16 cellular contexts compared by ENCODE assay signal in genomic region chr9:132236662-132237311, GRCh38.
DNase-seq lines count a peak whose midpoint lies in the region; ATAC-seq and TF ChIP-seq lines count a peak whose summit lies in the region.
"Had no signal": no experiment of that assay in that cellular context is flagged by ENCODE, and none has a peak within 500 bp of the region (broad histone marks: within the 10 kb centered on the region; RNA-seq: fewer than 3 reads in every experiment).

No MANE protein-coding gene starts in this region.

- WGBS in mammary epithelial cell (ENCODE audit: low coverage, missing lambda C conversion rate) = 58% methylated on average over 11 of the region's 18 CpGs

- peaks cover 4 to 6% of the 10 kb centered on the region in 2 donors for H3K4me1 Mint-ChIP-seq in natural killer cell
- peaks cover 3 to 4% of the 10 kb centered on the region in 2 donors for H3K4me1 Mint-ChIP-seq in natural killer cell treated with Interleukin-12 subunit alpha and Interleukin-12 subunit beta and Interleukin-15 and Interleukin-18, amount 100 ng/mL, for 72 hours (ENCODE audit: low read depth in 2 of 2)
- H3K4me1 Mint-ChIP-seq in nephron = peaks cover 14% of the 10 kb centered on the region

- no peaks in the 10 kb centered on the region for H3K4me1 ChIP-seq in Panc1 (ENCODE audit: control insufficient read depth, insufficient read depth, low read length)
- peaks cover 5% of the 10 kb centered on the region for H3K4me1 ChIP-seq in upper lobe of right lung
- H3K4me1 ChIP-seq in mammary epithelial cell (ENCODE audit: insufficient read depth, low read length) = peaks cover 9% of the 10 kb centered on the region
- no peaks in the 10 kb centered on the region; the same call in 1 of the 2 replicates for H3K4me1 ChIP-seq in SJCRH30

- BruUV-seq in Panc1 (replicated peaks; lab: Mats Ljungman, UMichigan) (no TSS peak), mammary epithelial cell (replicated peaks; lab: Mats Ljungman, UMichigan) (no TSS peak)

- H3K27ac Mint-ChIP-seq in natural killer cell (no peak overlapping the region), nephron (no peak overlapping the region)
- H3K27ac Mint-ChIP-seq in natural killer cell treated with Interleukin-12 subunit alpha and Interleukin-12 subunit beta and Interleukin-15 and Interleukin-18, amount 100 ng/mL, for 72 hours = no peak overlapping the region
- H3K27ac Mint-ChIP-seq: activated B cell treated with CpG ODN at 0.5 μM for 24 hours; activated T-cell treated with anti-CD3 and anti-CD28 coated beads, Interleukin-2, amount 50 U/mL, for 72 hours; memory B cell had no signal

- POLR2A ChIA-PET in Panc1 (lab: Charles Lee) = no interaction called here

- H3K27me3 ChIP-seq in Panc1 (ENCODE audit: control insufficient read depth, insufficient read depth, low read length) (no peaks in the 10 kb centered on the region), upper lobe of right lung (no peaks in the 10 kb centered on the region), mammary epithelial cell (ENCODE audit: insufficient read depth, low read length) (no peaks in the 10 kb centered on the region), SJCRH30 (peaks cover 39% of the 10 kb centered on the region)
- H3K27me3 ChIP-seq: body of pancreas had no signal

- H2AFZ ChIP-seq in mammary epithelial cell (ENCODE audit: low read depth, low read length) = no peak overlapping the region

- DNase-seq in natural killer cell (no peak), Panc1 (ENCODE audit: low read depth, low spot score) (no peak), upper lobe of right lung (no peak), OCI-M1 (lab: John Stamatoyannopoulos, UW) (no peak), mammary epithelial cell (no peak), SJCRH30 (no peak)
- DNase-seq in natural killer cell treated with Interleukin-12 subunit alpha and Interleukin-12 subunit beta and Interleukin-15 and Interleukin-18, amount 100 ng/mL, for 72 hours (ENCODE audit: low spot score) = no peak

- dilution Hi-C loops in mammary epithelial cell (cut with HindIII; ENCODE audit: low sequenced_read_pairs) = loop anchor here (5.0 kb wide), 1 partner anchor 39 kb away; no protein-coding TSS in a partner anchor

- H3K9me3 ChIP-seq in Panc1 (ENCODE audit: control insufficient read depth, insufficient read depth, low read depth, low read length) = no peaks in the 10 kb centered on the region
- H3K9me3 ChIP-seq in upper lobe of right lung = no peaks in the 10 kb centered on the region
- no peaks in the 10 kb centered on the region for H3K9me3 ChIP-seq in mammary epithelial cell (replicated peaks; ENCODE audit: insufficient read depth, low read length)
- H3K9me3 ChIP-seq in SJCRH30 (replicated peaks) = no peaks in the 10 kb centered on the region
- H3K9me3 ChIP-seq: body of pancreas, SJSA1 had no signal

- intact Hi-C loops in natural killer cell (cut with micrococcal nuclease) (loop anchor here (1.0 to 5.0 kb wide), 2 partner anchors 69 to 474 kb away; no protein-coding TSS in a partner anchor), Panc1 (cut with micrococcal nuclease; ENCODE audit: unreplicated experiment) (loop anchor here (5.0 kb wide), 1 partner anchor 69 kb away; no protein-coding TSS in a partner anchor), upper lobe of right lung (cut with DNase I) (loop anchor here (5.0 kb wide), 1 partner anchor 474 kb away; no protein-coding TSS in a partner anchor), mammary epithelial cell (cut with micrococcal nuclease) (loop anchor here (1.0 to 5.0 kb wide), 5 partner anchors 67 to 474 kb away; no protein-coding TSS in a partner anchor)

- CTCF ChIA-PET in Panc1 (lab: Charles Lee) = interaction anchor here (0.5 to 1.8 kb wide), 4 partner anchors 66 to 477 kb away, joined by 3 to 15 read pairs (median 4); no protein-coding TSS in a partner anchor
- CTCF ChIA-PET in mammary epithelial cell (lab: Charles Lee; ENCODE audit: low non-redundant PET) = interaction anchor here (0.7 to 1.1 kb wide), 6 partner anchors 67 to 609 kb away, joined by 3 to 14 read pairs (median 5); no protein-coding TSS in a partner anchor

- in situ Hi-C loops in Panc1 (cut with HindIII; ENCODE audit: low pct_unique_long_range_greater_than_20kb, low sequenced_read_pairs) = no loop called here
- in situ Hi-C loops in mammary epithelial cell (cut with MboI; ENCODE audit: low sequenced_read_pairs in 2 of 2) = no loop called here

- H3K36me3 ChIP-seq in Panc1 (ENCODE audit: control insufficient read depth, insufficient read depth, low read length) = no peaks in the 10 kb centered on the region
- H3K36me3 ChIP-seq in upper lobe of right lung = no peaks in the 10 kb centered on the region
- no peaks in the 10 kb centered on the region for H3K36me3 ChIP-seq in mammary epithelial cell (ENCODE audit: insufficient read depth, low read length)
- no peaks in the 10 kb centered on the region for H3K36me3 ChIP-seq in SJCRH30
- H3K36me3 ChIP-seq: SJSA1 had no signal

- no peak overlapping the region for H3K4me2 ChIP-seq in mammary epithelial cell (ENCODE audit: insufficient read depth, low read depth, low read length)

- H3K27ac ChIP-seq in Panc1 (ENCODE audit: low read length) (no peak overlapping the region), upper lobe of right lung (no peak overlapping the region), mammary epithelial cell (ENCODE audit: insufficient read depth, low read depth, low read length) (no peak overlapping the region), SJCRH30 (no peak overlapping the region)
- H3K27ac ChIP-seq: body of pancreas, SJSA1 had no signal

- no peaks in the 10 kb centered on the region for H3K27me3 Mint-ChIP-seq in natural killer cell (ENCODE audit: low read depth in 2 of 2)
- no peaks in the 10 kb centered on the region for H3K27me3 Mint-ChIP-seq in natural killer cell treated with Interleukin-12 subunit alpha and Interleukin-12 subunit beta and Interleukin-15 and Interleukin-18, amount 100 ng/mL, for 72 hours
- H3K27me3 Mint-ChIP-seq in nephron (ENCODE audit: low read depth) = peaks cover 57% of the 10 kb centered on the region
- H3K27me3 Mint-ChIP-seq: activated B cell treated with CpG ODN at 0.5 μM for 24 hours, IgD-negative memory B cell, memory B cell had no signal

- ATAC-seq in natural killer cell = no peak
- no peak for ATAC-seq in natural killer cell treated with Interleukin-12 subunit alpha and Interleukin-12 subunit beta and Interleukin-15 and Interleukin-18, amount 100 ng/mL, for 72 hours
- ATAC-seq in Panc1 = no peak
- no peak for ATAC-seq in upper lobe of right lung
- ATAC-seq: activated T-cell treated with anti-CD3 and anti-CD28 coated beads, Interleukin-2, amount 50 U/mL, for 72 hours had no signal

- peak overlapping the region; percentile 6 for H3K4me3 Mint-ChIP-seq in natural killer cell
- no peak overlapping the region for H3K4me3 Mint-ChIP-seq in natural killer cell treated with Interleukin-12 subunit alpha and Interleukin-12 subunit beta and Interleukin-15 and Interleukin-18, amount 100 ng/mL, for 72 hours
- no peak overlapping the region for H3K4me3 Mint-ChIP-seq in nephron
- H3K4me3 Mint-ChIP-seq: activated B cell treated with CpG ODN at 0.5 μM for 24 hours; activated T-cell treated with anti-CD3 and anti-CD28 coated beads, Interleukin-2, amount 50 U/mL, for 72 hours; CD8-positive, alpha-beta memory T cell; memory B cell had no signal

- no peaks in the 10 kb centered on the region for H3K9me3 Mint-ChIP-seq in natural killer cell
- no peaks in the 10 kb centered on the region for H3K9me3 Mint-ChIP-seq in natural killer cell treated with Interleukin-12 subunit alpha and Interleukin-12 subunit beta and Interleukin-15 and Interleukin-18, amount 100 ng/mL, for 72 hours
- H3K9me3 Mint-ChIP-seq in nephron = no peaks in the 10 kb centered on the region
- H3K9me3 Mint-ChIP-seq: activated B cell treated with CpG ODN at 0.5 μM for 24 hours; activated T-cell treated with anti-CD3 and anti-CD28 coated beads, Interleukin-2, amount 50 U/mL, for 72 hours; CD8-positive, alpha-beta memory T cell; IgD-negative memory B cell; memory B cell; naive B cell had no signal

- H3K4me3 ChIP-seq in Panc1 (ENCODE audit: low read depth in 2 of 2, low read length in 2 of 2) (no peak overlapping the region), upper lobe of right lung (no peak overlapping the region), mammary epithelial cell (replicated peaks in 1 of 3; ENCODE audit: insufficient read depth in 1 of 3, low read depth in 2 of 3, low read length in 3 of 3) (no peak overlapping the region), SJCRH30 (no peak overlapping the region)
- H3K4me3 ChIP-seq: body of pancreas, SJSA1 had no signal

- H4K20me1 ChIP-seq in mammary epithelial cell (ENCODE audit: insufficient read depth, low read length) = no peaks in the 10 kb centered on the region

- no peak overlapping the region for H3K9ac ChIP-seq in mammary epithelial cell (ENCODE audit: insufficient read depth, low read length)

- peak; percentile 76 for TF ChIP-seq CTCF in natural killer cell (IDR thresholded peaks at IDR 0.05)
- TF ChIP-seq CTCF in Panc1 (IDR thresholded peaks at IDR 0.05) = peak; percentile 64
- peak in 2 of 3 experiments; percentile 7 to 55 for TF ChIP-seq CTCF in nephron (IDR thresholded peaks at IDR 0.05; ENCODE audit: unreplicated experiment in 3 of 3)
- peak; percentile 4 for TF ChIP-seq CTCF in upper lobe of right lung (IDR thresholded peaks at IDR 0.05)
- no peak for TF ChIP-seq CTCF in mammary epithelial cell (conservative IDR thresholded peaks at IDR 0.05 in 1 of 2, IDR thresholded peaks at IDR 0.05 in 1 of 2; ENCODE audit: extremely low read depth in 1 of 2, insufficient read depth in 1 of 2, low read depth in 1 of 2, low read length in 2 of 2)

- H3K36me3 Mint-ChIP-seq in natural killer cell = no peaks in the 10 kb centered on the region
- no peaks in the 10 kb centered on the region for H3K36me3 Mint-ChIP-seq in natural killer cell treated with Interleukin-12 subunit alpha and Interleukin-12 subunit beta and Interleukin-15 and Interleukin-18, amount 100 ng/mL, for 72 hours
- H3K36me3 Mint-ChIP-seq in nephron (ENCODE audit: low read depth) = no peaks in the 10 kb centered on the region
- H3K36me3 Mint-ChIP-seq: IgD-negative memory B cell, memory B cell, naive B cell had no signal

- no peaks in the 10 kb centered on the region for H3K79me2 ChIP-seq in mammary epithelial cell (ENCODE audit: insufficient read depth, low read length)

Comparison
In these comparisons a context has a peak if more than half of its experiments do, and no peak if none do; other contexts are left out.
1. CTCF ChIP-seq: peak in natural killer cell (single experiment), Panc1 (single experiment), nephron (2 of 3) and upper lobe of right lung (single experiment); none in mammary epithelial cell (0 of 2).